25 cellular contexts compared by ENCODE assay signal in genomic region chr11:16992846-16993245, GRCh38. TPM values are rescaled to one million over a fixed set of nuclear protein-coding genes. Genes with fewer than 3 reads are reported as not detected.
A peak's percentile ranks its signal among the peaks of the same experiment; 100 is the strongest.
DNase-seq lines count a peak whose midpoint lies in the region; ATAC-seq and TF ChIP-seq lines count a peak whose summit lies in the region.
"Had no signal": no experiment of that assay in that cellular context is flagged by ENCODE, and none has a peak within 500 bp of the region (broad histone marks: within the 10 kb centered on the region; RNA-seq: fewer than 3 reads in every experiment).

No MANE protein-coding gene starts in this region.

- peak; percentile 1 for DNase-seq in cardiac septum (ENCODE audit: low spot score)
- no peak for DNase-seq in left ventricle myocardium superior
- no peak for DNase-seq in body of pancreas
- DNase-seq in transverse colon = no peak
- DNase-seq in immature natural killer cell = no peak
- DNase-seq in SK-N-DZ (ENCODE audit: low spot score) = no peak
- DNase-seq: CD8-positive, alpha-beta T cell; DMS 273 treated with DMSO at 0.1 percent for 48 hours; EL; GDM1; HFFc6; MM.1S; NCI-H69; RPMI8226; SHP77 treated with DMSO at 0.1 percent for 48 hours had no signal

- TF ChIP-seq EP300 in transverse colon (IDR thresholded peaks at IDR 0.05; ENCODE audit: low read depth) = no peak

- no peak overlapping the region for H3K9ac ChIP-seq in mucosa of rectum (ENCODE audit: low read depth in 1 of 2, low read length in 2 of 2)
- H3K9ac ChIP-seq: KMS-11 had no signal

- H3K27me3 ChIP-seq in body of pancreas = no peaks in the 10 kb centered on the region
- no peaks in the 10 kb centered on the region for H3K27me3 ChIP-seq in mucosa of rectum (ENCODE audit: control insufficient read depth in 2 of 2, insufficient read depth in 2 of 2, low read length in 2 of 2)
- H3K27me3 ChIP-seq in transverse colon = no peaks in the 10 kb centered on the region

- H3K27ac ChIP-seq in body of pancreas (peak overlapping the region in 3 of 4 donors; percentile 69 to 76 (median 71)), mucosa of rectum (ENCODE audit: low read depth in 2 of 2, low read length in 2 of 2) (peak overlapping the region; percentile 25 to 53), transverse colon (peak overlapping the region in 3 of 4 donors; percentile 37 to 55 (median 41))
- H3K27ac ChIP-seq: 22Rv1, C4-2B, KMS-11 had no signal

- WGBS in body of pancreas, 2 donors = 65 to 67% methylated on average over 3 of the region's 3 CpGs
- 94 to 100% methylated on average over 2 to 3 of the region's 3 CpGs for WGBS in transverse colon (ENCODE audit: low coverage in 1 of 2), 2 donors

- H3K4me1 ChIP-seq in body of pancreas (peaks cover 77% of the 10 kb centered on the region), mucosa of rectum (ENCODE audit: control insufficient read depth in 2 of 2, insufficient read depth in 2 of 2, low read length in 2 of 2) (peaks cover 27 to 64% of the 10 kb centered on the region in 2 donors), transverse colon (peaks cover 12 to 64% (median 36%) of the 10 kb centered on the region in 4 donors)
- H3K4me1 ChIP-seq: HAP-1 had no signal

- no peaks in the 10 kb centered on the region for H3K36me3 Mint-ChIP-seq in immature natural killer cell
- H3K36me3 Mint-ChIP-seq: CD8-positive, alpha-beta T cell had no signal

- TF ChIP-seq POLR2A in body of pancreas (IDR thresholded peaks at IDR 0.05) (no peak), transverse colon (IDR thresholded peaks at IDR 0.05) (no peak)

- peaks cover 1 to 4% of the 10 kb centered on the region in 2 donors for H3K4me1 Mint-ChIP-seq in immature natural killer cell
- H3K4me1 Mint-ChIP-seq: B cell had no signal

- no peaks in the 10 kb centered on the region for H3K36me3 ChIP-seq in body of pancreas (replicated peaks in 1 of 2; ENCODE audit: insufficient read depth in 1 of 2, low read depth in 2 of 2)
- peaks cover 0 to 3% of the 10 kb centered on the region in 2 donors for H3K36me3 ChIP-seq in mucosa of rectum (ENCODE audit: control insufficient read depth in 2 of 2, insufficient read depth in 2 of 2, low read length in 2 of 2)
- no peaks in the 10 kb centered on the region for H3K36me3 ChIP-seq in transverse colon

- in situ Hi-C loops in transverse colon (cut with MboI; ENCODE audit: low pct_ligation_motif_present in 1 of 4, low pct_unique_long_range_greater_than_20kb in 1 of 4, low sequenced_read_pairs in 3 of 4) = no loop called here

- H3K9me3 ChIP-seq in body of pancreas = no peaks in the 10 kb centered on the region
- H3K9me3 ChIP-seq in mucosa of rectum (ENCODE audit: control insufficient read depth in 2 of 2, low read length in 2 of 2) = no peaks in the 10 kb centered on the region
- H3K9me3 ChIP-seq in transverse colon = no peaks in the 10 kb centered on the region
- H3K9me3 ChIP-seq: HAP-1 had no signal

- intact Hi-C loops in cardiac septum (cut with DNase I) = no loop called here
- intact Hi-C loops in left ventricle myocardium superior (cut with micrococcal nuclease) = no loop called here
- intact Hi-C loops in body of pancreas (cut with DNase I) = no loop called here
- intact Hi-C loops in transverse colon (cut with DNase I; ENCODE audit: low total_unique reads) = no loop called here

- H3K4me3 Mint-ChIP-seq in immature natural killer cell = no peak overlapping the region
- H3K4me3 Mint-ChIP-seq: B cell; CD8-positive, alpha-beta T cell; GM23338; HFFc6 had no signal

- H3K9me3 Mint-ChIP-seq in immature natural killer cell = no peaks in the 10 kb centered on the region
- H3K9me3 Mint-ChIP-seq: CD8-positive, alpha-beta T cell; GM23338; HFFc6; IgD-negative memory B cell had no signal

- H3K27me3 Mint-ChIP-seq in immature natural killer cell (ENCODE audit: low read depth in 3 of 3) = peaks cover 0 to 2% (median 0%) of the 10 kb centered on the region in 3 donors
- H3K27me3 Mint-ChIP-seq: B cell had no signal

- H3K27ac Mint-ChIP-seq in immature natural killer cell = no peak overlapping the region
- H3K27ac Mint-ChIP-seq: B cell; CD8-positive, alpha-beta T cell; GM23338; HFFc6 had no signal

- TF ChIP-seq CTCF in body of pancreas (IDR thresholded peaks at IDR 0.05) = no peak
- no peak for TF ChIP-seq CTCF in transverse colon (IDR thresholded peaks at IDR 0.05)

- ATAC-seq in left ventricle myocardium superior (no peak), body of pancreas (no peak), HG02973 (IDR thresholded peaks at IDR 0.05; ENCODE audit: unreplicated experiment) (no peak)
- ATAC-seq: CD8-positive, alpha-beta T cell; GM23338 had no signal

- H3K4me3 ChIP-seq in body of pancreas (no peak overlapping the region), mucosa of rectum (ENCODE audit: low read length in 2 of 2) (no peak overlapping the region), transverse colon (no peak overlapping the region)
- H3K4me3 ChIP-seq: GM12878, GM23338, HAP-1 had no signal

RNA-seq across cellular contexts. Expression of gene PLEKHA7, which starts 21.4 kb away (rescaled TPM):
- total RNA-seq in cardiac septum (77.1 TPM), left ventricle myocardium superior (19.2 TPM), body of pancreas (10 to 100 TPM; 30.4 to 34.6 TPM), transverse colon (100 to 1,000 TPM; 109 to 243 (median 114) TPM)
- under 1 TPM in 2 of 3 donors, not detected in 1; 0.28 to 0.31 TPM for polyA plus RNA-seq in immature natural killer cell
- polyA plus RNA-seq in SK-N-DZ (2014; cell fraction: cytosol; rRNA removed) = 1.2 and 3.6 TPM in 2 replicates
- 8.2 and 9.8 TPM in 2 replicates for polyA plus RNA-seq in SK-N-DZ (2014; cell fraction: nucleus; rRNA removed)
